In the genomic region with DNA sequence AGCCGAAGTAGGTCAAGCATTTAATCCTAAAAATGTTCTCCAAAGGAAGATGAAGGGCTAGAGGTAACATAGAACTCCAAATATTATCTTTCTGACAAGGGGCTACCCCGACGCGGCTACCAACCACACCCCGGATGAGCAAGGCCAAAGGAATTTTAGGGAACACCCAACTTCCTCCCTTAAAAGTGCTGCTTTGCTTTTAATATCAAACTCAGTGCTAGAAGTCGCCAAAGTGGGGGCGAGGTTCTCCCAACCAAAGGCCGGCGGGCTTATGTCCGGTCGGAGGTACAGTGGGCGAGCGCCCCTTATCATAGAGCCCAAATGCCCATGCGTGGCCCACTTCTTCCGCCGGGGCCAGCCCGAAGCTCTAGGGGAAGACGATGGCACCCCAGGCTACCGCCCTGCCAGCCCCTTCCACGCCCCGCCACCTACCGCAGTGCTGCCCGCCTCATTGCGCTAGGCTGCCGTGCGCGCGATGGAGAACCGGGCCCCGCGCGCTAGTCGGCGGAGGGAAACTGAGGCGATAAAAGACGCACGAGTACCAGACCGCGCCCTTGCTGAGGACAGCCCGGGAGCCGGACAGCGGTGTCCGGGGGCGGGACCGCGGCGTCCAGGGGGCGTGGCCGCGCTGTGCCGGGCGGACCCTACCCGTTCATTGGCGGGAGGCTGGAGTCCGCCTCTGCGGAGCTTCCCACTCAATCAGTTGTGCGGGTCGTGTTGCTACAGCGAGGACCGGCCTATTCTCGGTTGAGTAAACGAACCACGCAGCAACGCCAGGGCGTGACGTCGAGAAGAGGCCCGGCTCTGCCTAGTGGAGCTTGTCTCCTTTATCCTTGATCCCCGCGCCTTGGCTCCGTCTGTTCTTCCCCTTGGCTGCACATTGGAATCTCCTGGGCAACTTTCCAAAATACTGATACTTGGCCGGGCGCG, we compare ENCODE assay signal across 1 cellular context.
A peak's percentile ranks its signal among the peaks of the same experiment; 100 is the strongest.
TF ChIP-seq lines count a peak whose summit lies in the region.

A gene with protein sequence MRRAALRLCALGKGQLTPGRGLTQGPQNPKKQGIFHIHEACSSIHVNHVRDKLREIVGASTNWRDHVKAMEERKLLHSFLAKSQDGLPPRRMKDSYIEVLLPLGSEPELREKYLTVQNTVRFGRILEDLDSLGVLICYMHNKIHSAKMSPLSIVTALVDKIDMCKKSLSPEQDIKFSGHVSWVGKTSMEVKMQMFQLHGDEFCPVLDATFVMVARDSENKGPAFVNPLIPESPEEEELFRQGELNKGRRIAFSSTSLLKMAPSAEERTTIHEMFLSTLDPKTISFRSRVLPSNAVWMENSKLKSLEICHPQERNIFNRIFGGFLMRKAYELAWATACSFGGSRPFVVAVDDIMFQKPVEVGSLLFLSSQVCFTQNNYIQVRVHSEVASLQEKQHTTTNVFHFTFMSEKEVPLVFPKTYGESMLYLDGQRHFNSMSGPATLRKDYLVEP (minus strand): TSS at position 584 of the 930 bp plus-strand sequence. CDS start 132 bp downstream, at position 452.

TF ChIP-seq in K562, 482 proteins besides CTCF, POLR2A, EP300 and RAD21 (continued from another document and continues in another):
- TF ChIP-seq ZHX1 (conservative IDR thresholded peaks at IDR 0.05; ENCODE audit: low read length) (no peak), SREBF1 (IDR thresholded peaks at IDR 0.05; ENCODE audit: borderline replicate concordance, low read depth, low read length) (no peak), FUS (optimal IDR thresholded peaks at IDR 0.05; ENCODE audit: low read depth, low read length) (no peak), SRF (CRISPR knock-in tag; IDR thresholded peaks at IDR 0.05) (peak in 1 of 2 experiments; percentile 49; a peak in 2 of 4 replicates), PTRF (tag; IDR thresholded peaks at IDR 0.05) (no peak), CTBP1 (IDR thresholded peaks at IDR 0.05; ENCODE audit: borderline replicate concordance) (peak; percentile 76), ZNF121 (CRISPR knock-in tag; conservative IDR thresholded peaks at IDR 0.05) (no peak), PRMT5 (CRISPR knock-in tag; IDR thresholded peaks at IDR 0.05) (no peak), PTBP1 (IDR thresholded peaks at IDR 0.05; ENCODE audit: low read depth, low read length) (no peak), ZNF23 (CRISPR knock-in tag; IDR thresholded peaks at IDR 0.05) (no peak), GATAD2A (IDR thresholded peaks at IDR 0.05) (0 out of 2 replicates have a peak, but pooled peaks have one; percentile 54), ZBTB8A (IDR thresholded peaks at IDR 0.05; ENCODE audit: partially characterized antibody) (no peak), ZNF707 (CRISPR knock-in tag; conservative IDR thresholded peaks at IDR 0.05) (no peak), POLR2G (IDR thresholded peaks at IDR 0.05; ENCODE audit: low read depth, low read length) (peak; percentile 85), MYC (IDR thresholded peaks at IDR 0.05; ENCODE audit: low read depth, low read length) (peak; percentile 20; the same call in 1 of the 2 replicates), MYC (CRISPR knock-in tag; IDR thresholded peaks at IDR 0.05; ENCODE audit: borderline replicate concordance, low read depth) (no peak), GTF2B (IDR thresholded peaks at IDR 0.05; ENCODE audit: extremely low read depth, insufficient read length) (no peak), ZNF347 (CRISPR knock-in tag; IDR thresholded peaks at IDR 0.05; ENCODE audit: low read depth) (no peak), TCF7L2 (IDR thresholded peaks at IDR 0.05; ENCODE audit: low read depth, low read length) (peak; percentile 37; the same call in 1 of the 2 replicates), CHAMP1 (IDR thresholded peaks at IDR 0.05) (no peak), HNRNPK (IDR thresholded peaks at IDR 0.05; ENCODE audit: low read depth, low read length, poor library complexity, severe bottlenecking) (no peak), PREB (CRISPR knock-in tag; IDR thresholded peaks at IDR 0.05) (no peak), ZNF184 (CRISPR knock-in tag; IDR thresholded peaks at IDR 0.05) (no peak), ZNF518B (CRISPR knock-in tag; IDR thresholded peaks at IDR 0.05) (no peak), SFPQ (IDR thresholded peaks at IDR 0.05; ENCODE audit: low read depth, low read length) (no peak), ZNF449 (CRISPR knock-in tag; IDR thresholded peaks at IDR 0.05) (no peak), ZFP1 (CRISPR knock-in tag; IDR thresholded peaks at IDR 0.05) (no peak), GABPB1 (CRISPR knock-in tag; IDR thresholded peaks at IDR 0.05) (0 out of 2 replicates have a peak, but pooled peaks have one; percentile 39), CEBPG (CRISPR knock-in tag; IDR thresholded peaks at IDR 0.05) (peak; percentile 55), CEBPG (tag; conservative IDR thresholded peaks at IDR 0.05 in 1 of 2, IDR thresholded peaks at IDR 0.05 in 1 of 2) (no peak), ZNF408 (CRISPR knock-in tag; IDR thresholded peaks at IDR 0.05; ENCODE audit: low read depth) (no peak), FOXP1 (CRISPR knock-in tag; IDR thresholded peaks at IDR 0.05) (peak; percentile 49; the same call in 1 of the 2 replicates)
- TF ChIP-seq, protein P1, sequence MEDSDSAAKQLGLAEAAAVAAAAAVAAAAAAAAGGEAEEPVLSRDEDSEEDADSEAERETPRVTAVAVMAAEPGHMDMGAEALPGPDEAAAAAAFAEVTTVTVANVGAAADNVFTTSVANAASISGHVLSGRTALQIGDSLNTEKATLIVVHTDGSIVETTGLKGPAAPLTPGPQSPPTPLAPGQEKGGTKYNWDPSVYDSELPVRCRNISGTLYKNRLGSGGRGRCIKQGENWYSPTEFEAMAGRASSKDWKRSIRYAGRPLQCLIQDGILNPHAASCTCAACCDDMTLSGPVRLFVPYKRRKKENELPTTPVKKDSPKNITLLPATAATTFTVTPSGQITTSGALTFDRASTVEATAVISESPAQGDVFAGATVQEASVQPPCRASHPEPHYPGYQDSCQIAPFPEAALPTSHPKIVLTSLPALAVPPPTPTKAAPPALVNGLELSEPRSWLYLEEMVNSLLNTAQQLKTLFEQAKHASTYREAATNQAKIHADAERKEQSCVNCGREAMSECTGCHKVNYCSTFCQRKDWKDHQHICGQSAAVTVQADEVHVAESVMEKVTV (CRISPR knock-in tag; IDR thresholded peaks at IDR 0.05): no peak
- TF ChIP-seq, protein P2, sequence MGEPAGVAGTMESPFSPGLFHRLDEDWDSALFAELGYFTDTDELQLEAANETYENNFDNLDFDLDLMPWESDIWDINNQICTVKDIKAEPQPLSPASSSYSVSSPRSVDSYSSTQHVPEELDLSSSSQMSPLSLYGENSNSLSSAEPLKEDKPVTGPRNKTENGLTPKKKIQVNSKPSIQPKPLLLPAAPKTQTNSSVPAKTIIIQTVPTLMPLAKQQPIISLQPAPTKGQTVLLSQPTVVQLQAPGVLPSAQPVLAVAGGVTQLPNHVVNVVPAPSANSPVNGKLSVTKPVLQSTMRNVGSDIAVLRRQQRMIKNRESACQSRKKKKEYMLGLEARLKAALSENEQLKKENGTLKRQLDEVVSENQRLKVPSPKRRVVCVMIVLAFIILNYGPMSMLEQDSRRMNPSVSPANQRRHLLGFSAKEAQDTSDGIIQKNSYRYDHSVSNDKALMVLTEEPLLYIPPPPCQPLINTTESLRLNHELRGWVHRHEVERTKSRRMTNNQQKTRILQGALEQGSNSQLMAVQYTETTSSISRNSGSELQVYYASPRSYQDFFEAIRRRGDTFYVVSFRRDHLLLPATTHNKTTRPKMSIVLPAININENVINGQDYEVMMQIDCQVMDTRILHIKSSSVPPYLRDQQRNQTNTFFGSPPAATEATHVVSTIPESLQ (CRISPR knock-in tag; IDR thresholded peaks at IDR 0.05): 0 out of 2 replicates have a peak, but pooled peaks have one; percentile 44
